In genomic region chr5:93874080-93874479, GRCh38 we compare ENCODE assay signal across 9 cellular contexts.
DNase-seq lines count a peak whose midpoint lies in the region; ATAC-seq lines count a peak whose summit lies in the region.
"Had no signal": no experiment of that assay in that cellular context is flagged by ENCODE, and none has a peak within 500 bp of the region (broad histone marks: within the 10 kb centered on the region; RNA-seq: fewer than 3 reads in every experiment).

No MANE protein-coding gene starts in this region.

- H3K36me3 ChIP-seq in naive thymus-derived CD4-positive, alpha-beta T cell (ENCODE audit: control insufficient read depth in 2 of 3, insufficient read depth in 3 of 3, low read length in 3 of 3), result peaks cover 0 to 6% (median 0%) of the 10 kb centered on the region in 3 experiments

- no peaks in the 10 kb centered on the region for H3K4me1 ChIP-seq in naive thymus-derived CD4-positive, alpha-beta T cell (ENCODE audit: control insufficient read depth in 2 of 2, insufficient read depth in 2 of 2, low read length in 2 of 2)

- peaks cover 6 to 71% (median 53%) of the 10 kb centered on the region in 5 donors for H3K36me3 Mint-ChIP-seq in naive thymus-derived CD4-positive, alpha-beta T cell

- intact Hi-C loops in naive thymus-derived CD4-positive, alpha-beta T cell (cut with micrococcal nuclease), result no loop called here

- H3K27ac Mint-ChIP-seq in naive thymus-derived CD4-positive, alpha-beta T cell, result no peak overlapping the region

- peaks cover 0 to 13% (median 0%) of the 10 kb centered on the region in 7 donors for H3K4me1 Mint-ChIP-seq in naive thymus-derived CD4-positive, alpha-beta T cell

- H3K27ac ChIP-seq in naive thymus-derived CD4-positive, alpha-beta T cell (ENCODE audit: low read depth, low read length), result no peak overlapping the region

- H3K27me3 Mint-ChIP-seq in naive thymus-derived CD4-positive, alpha-beta T cell, result no peaks in the 10 kb centered on the region

- DNase-seq in RKO (ENCODE audit: low spot score), result peak; percentile 61
- peak; percentile 37 for DNase-seq in myocyte (ENCODE audit: low read depth)
- no peak for DNase-seq in OCI-M1 (lab: John Stamatoyannopoulos, UW)
- DNase-seq in T-helper 2 cell, result no peak
- DNase-seq in NCI-H1436 (lab: John Stamatoyannopoulos, UW), result no peak
- no peak for DNase-seq in naive thymus-derived CD4-positive, alpha-beta T cell
- DNase-seq: activated CD4-positive, alpha-beta T cell treated with anti-CD3 and anti-CD28 coated beads for 4 hours had no signal

- CTCF ChIA-PET in naive thymus-derived CD4-positive, alpha-beta T cell (lab: Charles Lee), result no interaction called here

- no peaks in the 10 kb centered on the region for H3K9me3 Mint-ChIP-seq in naive thymus-derived CD4-positive, alpha-beta T cell

- H3K9me3 ChIP-seq in naive thymus-derived CD4-positive, alpha-beta T cell (ENCODE audit: control insufficient read depth in 2 of 3, low read length in 3 of 3), result no peaks in the 10 kb centered on the region

- H3K27me3 ChIP-seq in naive thymus-derived CD4-positive, alpha-beta T cell (ENCODE audit: control insufficient read depth in 2 of 2, insufficient read depth in 2 of 2, low read length in 2 of 2), result no peaks in the 10 kb centered on the region

- POLR2A ChIA-PET in naive thymus-derived CD4-positive, alpha-beta T cell (lab: Charles Lee), result no interaction called here

- ATAC-seq in GM19035 (IDR thresholded peaks at IDR 0.05; ENCODE audit: unreplicated experiment) (peak; percentile 80), HG02678 (IDR thresholded peaks at IDR 0.05; ENCODE audit: unreplicated experiment) (peak; percentile 68)
- no peak for ATAC-seq in naive thymus-derived CD4-positive, alpha-beta T cell

- no peak overlapping the region for H3K4me3 ChIP-seq in naive thymus-derived CD4-positive, alpha-beta T cell (ENCODE audit: low read length)

- no peak overlapping the region for H3K4me3 Mint-ChIP-seq in naive thymus-derived CD4-positive, alpha-beta T cell

Comparison
In these comparisons a context has a peak if more than half of its experiments do, and no peak if none do; other contexts are left out.
1. DNase-seq: peak in RKO (single experiment) and myocyte (single experiment); none in OCI-M1 (single experiment), T-helper 2 cell (0 of 5), NCI-H1436 (single experiment) and naive thymus-derived CD4-positive, alpha-beta T cell (0 of 9).